Comparison of ENCODE assay signal across 1 cellular context in genomic region chr20:59042151-59042795, GRCh38.
TF ChIP-seq lines count a peak whose summit lies in the region.

PRELID3B (minus strand) TSS chr20:59042786; CDS start chr20:59042730, 56 bp downstream.

TF ChIP-seq in H1, 55 proteins besides CTCF, POLR2A, EP300 and RAD21 (continued from another document):
- peak; percentile 69 for TF ChIP-seq KDM4A (IDR thresholded peaks at IDR 0.05; ENCODE audit: low read depth, low read length, severe bottlenecking)
- TF ChIP-seq SAP30 (IDR thresholded peaks at IDR 0.05; ENCODE audit: insufficient read depth, insufficient replicate concordance, low read length), result no peak
- no peak for TF ChIP-seq HDAC2 (IDR thresholded peaks at IDR 0.05; ENCODE audit: borderline replicate concordance in 1 of 2, low read depth in 2 of 2, low read length in 2 of 2)
- TF ChIP-seq MAFK (IDR thresholded peaks at IDR 0.05; ENCODE audit: low read depth, low read length), result no peak
- TF ChIP-seq TCF12 (IDR thresholded peaks at IDR 0.05; ENCODE audit: low read depth, low read length), result no peak
- no peak for TF ChIP-seq ZNF274 (IDR thresholded peaks at IDR 0.05; ENCODE audit: borderline replicate concordance, extremely low read depth, low read length)
- peak; percentile 66; the same call in 1 of the 2 replicates for TF ChIP-seq MAX (IDR thresholded peaks at IDR 0.05)
- no peak for TF ChIP-seq NANOG (IDR thresholded peaks at IDR 0.05; ENCODE audit: insufficient read depth, low read depth, low read length, poor library complexity, severe bottlenecking)
- peak; percentile 54 for TF ChIP-seq PHF8 (conservative IDR thresholded peaks at IDR 0.05; ENCODE audit: low read depth, low read length)
- no peak for TF ChIP-seq CBX8 (IDR thresholded peaks at IDR 0.05; ENCODE audit: borderline replicate concordance, low read depth, low read length)
- TF ChIP-seq EZH2 (IDR thresholded peaks at IDR 0.05; ENCODE audit: low read depth, low read length, severe bottlenecking), result no peak
- TF ChIP-seq, protein P1, sequence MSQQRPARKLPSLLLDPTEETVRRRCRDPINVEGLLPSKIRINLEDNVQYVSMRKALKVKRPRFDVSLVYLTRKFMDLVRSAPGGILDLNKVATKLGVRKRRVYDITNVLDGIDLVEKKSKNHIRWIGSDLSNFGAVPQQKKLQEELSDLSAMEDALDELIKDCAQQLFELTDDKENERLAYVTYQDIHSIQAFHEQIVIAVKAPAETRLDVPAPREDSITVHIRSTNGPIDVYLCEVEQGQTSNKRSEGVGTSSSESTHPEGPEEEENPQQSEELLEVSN (IDR thresholded peaks at IDR 0.05), result peak; percentile 75
- 0 out of 2 replicates have a peak, but pooled peaks have one; percentile 3 for TF ChIP-seq YY1 (IDR thresholded peaks at IDR 0.05; ENCODE audit: low read depth, low read length)
